11 cellular contexts compared by ENCODE assay signal in genomic region chr2:28164280-28164801, GRCh38.
DNase-seq lines count a peak whose midpoint lies in the region; ATAC-seq and TF ChIP-seq lines count a peak whose summit lies in the region.
"Had no signal": no experiment of that assay in that cellular context is flagged by ENCODE, and none has a peak within 500 bp of the region (broad histone marks: within the 10 kb centered on the region; RNA-seq: fewer than 3 reads in every experiment).

No MANE protein-coding gene starts in this region.

- H3K9me3 Mint-ChIP-seq in HFFc6 (no peaks in the 10 kb centered on the region), CD14-positive monocyte (peaks cover 0 to 1% (median 0%) of the 10 kb centered on the region in 7 donors)
- H3K9me3 Mint-ChIP-seq: naive B cell had no signal

- H3K4me2 ChIP-seq in PC-3 (ENCODE audit: low read length) (no peak overlapping the region), MM.1S (ENCODE audit: low read depth, low read length) (no peak overlapping the region)

- CTCF ChIA-PET in PC-3 (lab: Charles Lee) = no interaction called here

- no peak for TF ChIP-seq CTCF in HFFc6 (IDR thresholded peaks at IDR 0.05)
- no peak for TF ChIP-seq CTCF in body of pancreas (IDR thresholded peaks at IDR 0.05)
- TF ChIP-seq CTCF in PC-3 (conservative IDR thresholded peaks at IDR 0.05; ENCODE audit: low read depth, low read length) = no peak
- no peak for TF ChIP-seq CTCF in MM.1S (IDR thresholded peaks at IDR 0.05; ENCODE audit: low read length)
- no peak for TF ChIP-seq CTCF in CD14-positive monocyte (IDR thresholded peaks at IDR 0.05)

- 42 to 44% methylated on average over 8 of the region's 8 CpGs for WGBS in body of pancreas, 2 donors

- H3K9me3 ChIP-seq in body of pancreas (no peaks in the 10 kb centered on the region), stomach smooth muscle (ENCODE audit: control insufficient read depth in 2 of 2, low read length in 2 of 2) (no peaks in the 10 kb centered on the region), PC-3 (ENCODE audit: low read length) (no peaks in the 10 kb centered on the region), MM.1S (replicated peaks; ENCODE audit: insufficient read depth, low read length) (no peaks in the 10 kb centered on the region)

- POLR2A ChIA-PET in PC-3 (lab: Charles Lee; ENCODE audit: unreplicated experiment) = no interaction called here

- no peaks in the 10 kb centered on the region for H3K27me3 ChIP-seq in body of pancreas
- H3K27me3 ChIP-seq in stomach smooth muscle (ENCODE audit: control insufficient read depth in 1 of 2, insufficient read depth in 2 of 2, low read length in 2 of 2) = no peaks in the 10 kb centered on the region
- no peaks in the 10 kb centered on the region for H3K27me3 ChIP-seq in PC-3 (ENCODE audit: low read length)
- H3K27me3 ChIP-seq in MM.1S (replicated peaks; ENCODE audit: insufficient read depth, low read length) = no peaks in the 10 kb centered on the region

- DNase-seq in HFFc6 (no peak), body of pancreas (peak in 3 of 4 donors; percentile 14 to 38 (median 18)), iris pigment epithelial cell (ENCODE audit: low read depth) (peak; percentile 47), PC-3 (no peak), MM.1S (no peak), CD14-positive monocyte (ENCODE audit: low spot score) (no peak), D341Med (ENCODE audit: low spot score) (no peak)
- DNase-seq: Karpas-422, naive B cell had no signal

- H3K4me1 ChIP-seq in body of pancreas (peaks cover 20% of the 10 kb centered on the region), stomach smooth muscle (ENCODE audit: control insufficient read depth, insufficient read depth, low read length) (peaks cover 22% of the 10 kb centered on the region), PC-3 (ENCODE audit: insufficient read depth, low read length) (peaks cover 10% of the 10 kb centered on the region), MM.1S (ENCODE audit: low read length) (no peaks in the 10 kb centered on the region)

- no peak for TF ChIP-seq POLR2A in body of pancreas (IDR thresholded peaks at IDR 0.05)

- no peaks in the 10 kb centered on the region for H3K9me2 ChIP-seq in PC-3 (replicated peaks; ENCODE audit: low read length)
- H3K9me2 ChIP-seq in MM.1S (replicated peaks; ENCODE audit: insufficient read depth, low read length) = no peaks in the 10 kb centered on the region

- H4K20me1 ChIP-seq in PC-3 (ENCODE audit: low read length) (no peaks in the 10 kb centered on the region), MM.1S (ENCODE audit: insufficient read depth, low read length) (no peaks in the 10 kb centered on the region)

- H3K36me3 ChIP-seq in body of pancreas (replicated peaks in 1 of 2; ENCODE audit: insufficient read depth in 1 of 2, low read depth in 2 of 2) (no peaks in the 10 kb centered on the region), stomach smooth muscle (ENCODE audit: control insufficient read depth in 2 of 2, insufficient read depth in 2 of 2, low read length in 2 of 2) (no peaks in the 10 kb centered on the region), PC-3 (ENCODE audit: low read depth, low read length) (no peaks in the 10 kb centered on the region), MM.1S (replicated peaks; ENCODE audit: insufficient read depth, low read length) (no peaks in the 10 kb centered on the region)

- H3K36me3 Mint-ChIP-seq in HFFc6 (ENCODE audit: low read depth) = peaks cover 6% of the 10 kb centered on the region
- peaks cover 12 to 15% of the 10 kb centered on the region in 2 donors for H3K36me3 Mint-ChIP-seq in CD14-positive monocyte

- H3K9ac ChIP-seq in stomach smooth muscle (ENCODE audit: low read length in 2 of 2) = peak overlapping the region in 1 of 2 donors; percentile 58
- no peak overlapping the region for H3K9ac ChIP-seq in PC-3 (ENCODE audit: low read length)
- H3K9ac ChIP-seq in MM.1S (ENCODE audit: low read length) = no peak overlapping the region

- H3K4me1 Mint-ChIP-seq in HFFc6 (ENCODE audit: low read depth) = peaks cover 64% of the 10 kb centered on the region
- peaks cover 8% of the 10 kb centered on the region for H3K4me1 Mint-ChIP-seq in CD14-positive monocyte

- peak overlapping the region; percentile 26 for H3K27ac Mint-ChIP-seq in HFFc6
- no peak overlapping the region for H3K27ac Mint-ChIP-seq in CD14-positive monocyte
- H3K27ac Mint-ChIP-seq: activated naive CD8-positive, alpha-beta T cell had no signal

- no TSS peak for BruUV-seq in PC-3 (replicated peaks; lab: Mats Ljungman, UMichigan)

- H3K27me3 Mint-ChIP-seq in HFFc6 (ENCODE audit: insufficient read depth) (no peaks in the 10 kb centered on the region), CD14-positive monocyte (ENCODE audit: low read depth in 3 of 3) (no peaks in the 10 kb centered on the region)
- H3K27me3 Mint-ChIP-seq: activated naive CD8-positive, alpha-beta T cell; naive B cell had no signal

- H3F3A ChIP-seq in PC-3 (ENCODE audit: low read length, unreplicated experiment) (no peaks in the 10 kb centered on the region), MM.1S (ENCODE audit: insufficient read depth, low read length) (no peaks in the 10 kb centered on the region)

- no peak overlapping the region for H2AFZ ChIP-seq in PC-3 (ENCODE audit: low read length)
- no peak overlapping the region for H2AFZ ChIP-seq in MM.1S (ENCODE audit: low read length)

- intact Hi-C loops in body of pancreas (cut with DNase I) (no loop called here), PC-3 (cut with micrococcal nuclease) (no loop called here), CD14-positive monocyte (cut with micrococcal nuclease) (no loop called here)

- H3K79me2 ChIP-seq in PC-3 (ENCODE audit: low read length) (no peaks in the 10 kb centered on the region), MM.1S (ENCODE audit: low read length) (no peaks in the 10 kb centered on the region)

- H3K4me3 Mint-ChIP-seq in HFFc6 (peak overlapping the region; percentile 31), CD14-positive monocyte (no peak overlapping the region)
- H3K4me3 Mint-ChIP-seq: activated naive CD8-positive, alpha-beta T cell; naive B cell had no signal

- ATAC-seq in body of pancreas (peak; percentile 45), PC-3 (no peak)

- H3K27ac ChIP-seq in body of pancreas (peak overlapping the region in 2 of 4 donors; percentile 13 to 17), stomach smooth muscle (ENCODE audit: low read length) (peak overlapping the region; percentile 79), PC-3 (ENCODE audit: low read length) (no peak overlapping the region), MM.1S (ENCODE audit: low read length) (no peak overlapping the region)

- H3K4me3 ChIP-seq in body of pancreas (no peak overlapping the region), stomach smooth muscle (ENCODE audit: low read length in 2 of 2) (peak overlapping the region; percentile 24 to 41), PC-3 (ENCODE audit: low read length) (no peak overlapping the region), MM.1S (ENCODE audit: low read length) (no peak overlapping the region)

Comparison
In these comparisons a context has a peak if more than half of its experiments do, and no peak if none do; other contexts are left out.
1. DNase-seq: peak in body of pancreas (3 of 4) and iris pigment epithelial cell (single experiment); none in HFFc6 (single experiment), PC-3 (single experiment), MM.1S (single experiment), CD14-positive monocyte (single experiment) and D341Med (single experiment).
2. H3K4me3 ChIP-seq: peak in stomach smooth muscle (2 of 2); none in body of pancreas (0 of 2), PC-3 (single experiment) and MM.1S (single experiment).